ENCODE assay signal across 33 cellular contexts in the genomic region with DNA sequence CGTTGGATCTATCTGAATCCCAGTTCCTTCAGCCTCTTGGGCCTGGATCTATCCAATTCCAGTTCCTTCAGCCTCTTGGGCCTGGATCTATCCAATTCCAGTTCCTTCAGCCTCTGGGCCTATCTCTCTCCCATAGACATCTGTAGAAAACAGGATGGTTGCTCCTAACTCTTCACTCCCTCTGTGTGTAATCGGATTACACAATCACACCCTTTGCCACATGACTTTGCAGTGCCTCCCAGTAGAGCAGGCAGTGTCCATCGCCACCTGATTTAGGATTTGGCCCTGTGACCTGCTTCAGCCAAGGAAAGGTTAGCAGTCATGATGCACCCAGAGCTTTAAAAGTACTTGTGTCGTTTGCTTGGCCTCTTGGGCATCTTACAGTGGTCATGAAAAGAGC. TPM values are rescaled to one million over a fixed set of nuclear protein-coding genes. Genes with fewer than 3 reads are reported as not detected.
"Had no signal": no experiment of that assay in that cellular context is flagged by ENCODE, and none has a peak within 500 bp of the region (broad histone marks: within the 10 kb centered on the region; RNA-seq: fewer than 3 reads in every experiment).

No MANE protein-coding gene starts in this region.

- H3K4me1 ChIP-seq: body of pancreas, colonic mucosa, esophagus squamous epithelium had no signal

- FAIRE-seq: endometrium, endothelial cell of umbilical vein, frontal cortex, TTC549 had no signal

- H3K27ac ChIP-seq: body of pancreas, cardiac muscle cell, colonic mucosa, esophagus squamous epithelium, VCaP had no signal

- ATAC-seq: activated CD4-positive, CD25-positive, alpha-beta regulatory T cell treated with anti-CD3 and anti-CD28 coated beads, Interleukin-2, amount 50 U/mL, for 24 hours; activated CD8-positive, alpha-beta T cell treated with anti-CD3 and anti-CD28 coated beads for 36 hours; activated T-cell treated with anti-CD3 and anti-CD28 coated beads, Interleukin-2, amount 50 U/mL, for 4 hours; activated T-helper 17 cell treated with anti-CD3 and anti-CD28 coated beads, Interleukin-2, amount 50 U/mL, for 72 hours; body of pancreas; WTC11 had no signal

- DNase-seq: activated CD4-positive, alpha-beta T cell treated with anti-CD3 and anti-CD28 coated beads for 48 hours; activated CD4-positive, alpha-beta T cell treated with anti-CD3 and anti-CD28 coated beads, Interleukin-2, amount 50 U/mL, for 1 hour; activated CD4-positive, alpha-beta T cell treated with anti-CD3 and anti-CD28 coated beads, Interleukin-2, amount 50 U/mL, for 48 hours; activated CD8-positive, alpha-beta memory T cell treated with anti-CD3 and anti-CD28 coated beads for 24 hours; activated CD8-positive, alpha-beta T cell treated with anti-CD3 and anti-CD28 coated beads for 36 hours; activated effector memory CD4-positive, alpha-beta T cell treated with Interleukin-2 at 50 U/mL for 16 hours; activated gamma-delta T cell treated with Interleukin-2 at 50 U/mL for 16 hours; activated naive CD4-positive, alpha-beta T cell treated with anti-CD3 and anti-CD28 coated beads, Interleukin-2, amount 50 U/mL, for 16 hours; activated naive CD4-positive, alpha-beta T cell treated with Interleukin-2 at 50 U/mL for 16 hours; activated T-cell treated with anti-CD3 and anti-CD28 coated beads, Interleukin-2, amount 50 U/mL, for 4 hours; amygdala; aorta; body of pancreas; central memory CD4-positive, alpha-beta T cell; cerebellar nuclear complex; colonic mucosa; effector CD8-positive, alpha-beta T cell; esophagus squamous epithelium; foreskin fibroblast; head of caudate nucleus; hippocampal formation; T-helper 2 cell had no signal

- H3K9me3 ChIP-seq: body of pancreas, colonic mucosa, esophagus squamous epithelium had no signal

- H3K36me3 ChIP-seq: cardiac muscle cell, colonic mucosa, esophagus squamous epithelium had no signal

- H3K4me3 ChIP-seq: body of pancreas, cardiac muscle cell, colonic mucosa, esophagus squamous epithelium had no signal

- H3K27me3 ChIP-seq: body of pancreas, colonic mucosa had no signal

RNA-seq across cellular contexts. Expression of gene LHX2, which starts 56.7 kb away (rescaled TPM):
- total RNA-seq: activated CD8-positive, alpha-beta T cell treated with anti-CD3 and anti-CD28 coated beads for 36 hours; activated T-helper 17 cell treated with anti-CD3 and anti-CD28 coated beads, Interleukin-2, amount 50 U/mL, for 72 hours; body of pancreas; dermis microvascular lymphatic vessel endothelial cell; endothelial cell of umbilical vein had no signal
- polyA plus RNA-seq: endothelial cell of umbilical vein, esophagus had no signal
